In genomic region chr12:124174406-124174805, GRCh38 we compare ENCODE assay signal across 16 cellular contexts.
DNase-seq lines count a peak whose midpoint lies in the region; ATAC-seq and TF ChIP-seq lines count a peak whose summit lies in the region.
"Had no signal": no experiment of that assay in that cellular context is flagged by ENCODE, and none has a peak within 500 bp of the region (broad histone marks: within the 10 kb centered on the region; RNA-seq: fewer than 3 reads in every experiment).

No MANE protein-coding gene starts in this region.

- CTCF ChIA-PET in WTC11 (lab: Charles Lee), result interaction anchor here (1.5 kb wide), 1 partner anchor 99 kb away, joined by 4 read pairs; no protein-coding TSS in a partner anchor
- CTCF ChIA-PET in activated CD4-positive, alpha-beta memory T cell treated with anti-CD3 and anti-CD28 coated beads for 36 hours (lab: Charles Lee), result no interaction called here

- H3K9me3 Mint-ChIP-seq in WTC11, result peaks cover 9% of the 10 kb centered on the region
- no peaks in the 10 kb centered on the region for H3K9me3 Mint-ChIP-seq in activated CD4-positive, alpha-beta memory T cell treated with anti-CD3 and anti-CD28 coated beads for 36 hours
- H3K9me3 Mint-ChIP-seq: CD4-positive, alpha-beta memory T cell; GM23338 had no signal

- H3K27ac Mint-ChIP-seq in WTC11, result 0 out of 2 replicates have a peak overlapping the region, but pooled peaks have one; percentile 59
- H3K27ac Mint-ChIP-seq in activated CD4-positive, alpha-beta memory T cell treated with anti-CD3 and anti-CD28 coated beads for 36 hours, result no peak overlapping the region
- H3K27ac Mint-ChIP-seq: CD4-positive, alpha-beta memory T cell; GM23338 had no signal

- no peak overlapping the region for H3K4me2 ChIP-seq in fibroblast of lung (ENCODE audit: extremely low read depth, insufficient read depth, low read length)
- H3K4me2 ChIP-seq: GM23338 had no signal

- no peak overlapping the region for H2AFZ ChIP-seq in fibroblast of lung (ENCODE audit: low read length)
- H2AFZ ChIP-seq: GM23338 had no signal

- no peaks in the 10 kb centered on the region for H3K9me3 ChIP-seq in fibroblast of lung (ENCODE audit: control insufficient read depth, insufficient read depth, low read depth, low read length)
- H3K9me3 ChIP-seq: mucosa of descending colon, upper lobe of right lung had no signal

- no peaks in the 10 kb centered on the region for H4K20me1 ChIP-seq in fibroblast of lung (ENCODE audit: control insufficient read depth, extremely low read depth, insufficient read depth, low read length)

- H3K4me1 Mint-ChIP-seq in WTC11, result peaks cover 33% of the 10 kb centered on the region
- no peaks in the 10 kb centered on the region for H3K4me1 Mint-ChIP-seq in activated CD4-positive, alpha-beta memory T cell treated with anti-CD3 and anti-CD28 coated beads for 36 hours (ENCODE audit: low read depth)
- H3K4me1 Mint-ChIP-seq: CD4-positive, alpha-beta memory T cell had no signal

- H3K27me3 ChIP-seq in fibroblast of lung (ENCODE audit: control insufficient read depth, insufficient read depth, low read length), result no peaks in the 10 kb centered on the region
- H3K27me3 ChIP-seq: upper lobe of right lung had no signal

- H3K4me3 Mint-ChIP-seq in WTC11, result no peak overlapping the region
- no peak overlapping the region for H3K4me3 Mint-ChIP-seq in activated CD4-positive, alpha-beta memory T cell treated with anti-CD3 and anti-CD28 coated beads for 36 hours
- H3K4me3 Mint-ChIP-seq: CD4-positive, alpha-beta memory T cell; GM23338 had no signal

- no peak overlapping the region for H3K9ac ChIP-seq in fibroblast of lung (ENCODE audit: insufficient read depth, low read length)

- H3K36me3 ChIP-seq in fibroblast of lung (ENCODE audit: control insufficient read depth, insufficient read depth, low read length), result no peaks in the 10 kb centered on the region
- H3K36me3 ChIP-seq: upper lobe of right lung had no signal

- no peak for ATAC-seq in WTC11
- ATAC-seq: GM23338, mucosa of descending colon, upper lobe of right lung had no signal

- H3K36me3 Mint-ChIP-seq in WTC11, result peaks cover 3% of the 10 kb centered on the region
- no peaks in the 10 kb centered on the region for H3K36me3 Mint-ChIP-seq in activated CD4-positive, alpha-beta memory T cell treated with anti-CD3 and anti-CD28 coated beads for 36 hours
- H3K36me3 Mint-ChIP-seq: CD4-positive, alpha-beta memory T cell had no signal

- H3K27me3 Mint-ChIP-seq in WTC11 (ENCODE audit: low read depth), result peaks cover 3% of the 10 kb centered on the region
- H3K27me3 Mint-ChIP-seq in activated CD4-positive, alpha-beta memory T cell treated with anti-CD3 and anti-CD28 coated beads for 36 hours, result peaks cover 17% of the 10 kb centered on the region

- DNase-seq in GM04504 (ENCODE audit: low read depth) (peak; percentile 80), WTC11 (ENCODE audit: low spot score) (no peak), fibroblast of lung (ENCODE audit: low read depth in 2 of 2) (peak; percentile 55 to 71), NCI-H2171 (lab: John Stamatoyannopoulos, UW) (no peak)
- DNase-seq in stimulated activated CD4-positive, alpha-beta T cell treated with anti-CD3 and anti-CD28 coated beads, Interleukin-2, amount 100 ng/mL, for 24 hours, result no peak
- no peak for DNase-seq in activated CD4-positive, alpha-beta memory T cell treated with anti-CD3 and anti-CD28 coated beads for 36 hours
- DNase-seq: CD4-positive, alpha-beta memory T cell; effector memory CD4-positive, alpha-beta T cell; GDM1; glutamatergic neuron; mucosa of descending colon; NCI-H2081 treated with DMSO at 0.1 percent for 48 hours; T-helper 9 cell; upper lobe of right lung had no signal

- H3K4me3 ChIP-seq in fibroblast of lung (replicated peaks in 1 of 4; ENCODE audit: control extremely low read depth in 1 of 4, insufficient read depth in 1 of 4, low read depth in 3 of 4, low read length in 4 of 4) (no peak overlapping the region), skin epidermis (no peak overlapping the region)
- H3K4me3 ChIP-seq: GM23338, mucosa of descending colon, upper lobe of right lung had no signal

- H3K27ac ChIP-seq in fibroblast of lung (ENCODE audit: insufficient read depth, low read length), result no peak overlapping the region
- peak overlapping the region in 11 of 21 experiments; percentile 19 to 67 (median 35) for H3K27ac ChIP-seq in skin epidermis
- H3K27ac ChIP-seq: upper lobe of right lung had no signal

- no peaks in the 10 kb centered on the region for H3K79me2 ChIP-seq in fibroblast of lung (ENCODE audit: control insufficient read depth, insufficient read depth, low read length)

- intact Hi-C loops in activated CD4-positive, alpha-beta memory T cell treated with anti-CD3 and anti-CD28 coated beads for 36 hours (cut with micrococcal nuclease), result no loop called here

- POLR2A ChIA-PET in WTC11 (lab: Charles Lee), result no interaction called here
- POLR2A ChIA-PET in activated CD4-positive, alpha-beta memory T cell treated with anti-CD3 and anti-CD28 coated beads for 36 hours (lab: Charles Lee), result no interaction called here

- TF ChIP-seq CTCF in WTC11 (IDR thresholded peaks at IDR 0.05) (no peak), fibroblast of lung (conservative IDR thresholded peaks at IDR 0.05 in 1 of 2, IDR thresholded peaks at IDR 0.05 in 1 of 2; ENCODE audit: low read depth in 1 of 2, low read length in 2 of 2) (no peak)

- peaks cover 2% of the 10 kb centered on the region for H3K4me1 ChIP-seq in fibroblast of lung (ENCODE audit: control insufficient read depth, extremely low read depth, insufficient read depth, low read length)

TF ChIP-seq in WTC11, 78 proteins besides CTCF, POLR2A, EP300 and RAD21:
- TF ChIP-seq FOXP1 (CRISPR knock-in tag; IDR thresholded peaks at IDR 0.05; ENCODE audit: borderline replicate concordance), result no peak
- TF ChIP-seq ZNF425 (CRISPR knock-in tag; conservative IDR thresholded peaks at IDR 0.05), result no peak
- TF ChIP-seq ZNF317 (CRISPR knock-in tag; IDR thresholded peaks at IDR 0.05; ENCODE audit: borderline replicate concordance, low read depth), result no peak
- TF ChIP-seq PREB (CRISPR knock-in tag; IDR thresholded peaks at IDR 0.05; ENCODE audit: borderline replicate concordance), result no peak
- no peak for TF ChIP-seq ZNF138 (CRISPR knock-in tag; conservative IDR thresholded peaks at IDR 0.05)
- no peak for TF ChIP-seq NFE2L1 (CRISPR knock-in tag; IDR thresholded peaks at IDR 0.05)
- TF ChIP-seq ZNF219 (CRISPR knock-in tag; IDR thresholded peaks at IDR 0.05; ENCODE audit: borderline replicate concordance), result no peak
- no peak for TF ChIP-seq ERG (CRISPR knock-in tag; IDR thresholded peaks at IDR 0.05)
- no peak for TF ChIP-seq FOXP4 (CRISPR knock-in tag; IDR thresholded peaks at IDR 0.05)
- TF ChIP-seq NR2C2 (CRISPR knock-in tag; IDR thresholded peaks at IDR 0.05), result no peak

Comparison
In these comparisons a context has a peak if more than half of its experiments do, and no peak if none do; other contexts are left out.
1. DNase-seq: peak in GM04504 (single experiment) and fibroblast of lung (2 of 2); none in WTC11 (single experiment), NCI-H2171 (single experiment), stimulated activated CD4-positive, alpha-beta T cell treated with anti-CD3 and anti-CD28 coated beads, Interleukin-2, amount 100 ng/mL, for 24 hours (0 of 2) and activated CD4-positive, alpha-beta memory T cell treated with anti-CD3 and anti-CD28 coated beads for 36 hours (single experiment).